In the genomic region with DNA sequence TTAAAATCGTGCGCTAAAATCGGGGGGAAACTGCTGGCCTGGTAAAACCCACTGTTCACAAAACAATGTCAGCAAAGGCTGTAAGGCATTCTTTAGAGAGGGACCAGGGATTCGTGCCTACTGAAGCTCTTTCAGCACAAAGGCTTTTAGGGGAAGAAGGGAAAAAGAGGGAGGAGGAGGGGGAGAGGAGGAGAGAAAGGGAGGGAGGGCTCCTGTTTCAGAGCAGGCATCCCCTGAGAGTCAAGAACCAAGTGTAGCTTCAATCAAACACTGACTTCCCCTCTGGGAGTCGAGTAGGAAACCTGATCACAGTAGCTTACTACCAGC, we compare ENCODE assay signal across 16 cellular contexts. TPM values are rescaled to one million over a fixed set of nuclear protein-coding genes. Genes with fewer than 3 reads are reported as not detected.
A peak's percentile ranks its signal among the peaks of the same experiment; 100 is the strongest.
DNase-seq lines count a peak whose midpoint lies in the region; ATAC-seq and TF ChIP-seq lines count a peak whose summit lies in the region.
"Had no signal": no experiment of that assay in that cellular context is flagged by ENCODE, and none has a peak within 500 bp of the region (broad histone marks: within the 10 kb centered on the region; RNA-seq: fewer than 3 reads in every experiment).

No MANE protein-coding gene starts in this region.

- DNase-seq in NCI-H2107 treated with DMSO at 0.1 percent for 48 hours (lab: John Stamatoyannopoulos, UW; ENCODE audit: unreplicated experiment) (peak; percentile 74), NCI-H2107 (lab: John Stamatoyannopoulos, UW) (no peak), thoracic aorta (ENCODE audit: low spot score) (no peak), AG20443 (ENCODE audit: low spot score) (no peak), AG08395 (ENCODE audit: low spot score) (no peak)
- no peak for DNase-seq in naive thymus-derived CD8-positive, alpha-beta T cell
- DNase-seq: activated CD4-positive, alpha-beta T cell treated with anti-CD3 and anti-CD28 coated beads, Interleukin-2, amount 50 U/mL, for 4 hours; DMS79; left colon; NCI-H345; Peyer's patch; stimulated activated CD4-positive, alpha-beta T cell treated with anti-CD3 and anti-CD28 coated beads, Interleukin-12 subunit alpha, Interleukin-12 subunit beta, amount 100 ng/mL, for 4 hours; T-helper 17 cell had no signal

- H3K27me3 ChIP-seq in iPS-15b (ENCODE audit: control insufficient read depth, insufficient read depth, low read length) (peaks cover 51% of the 10 kb centered on the region), thoracic aorta (replicated peaks; ENCODE audit: insufficient read depth) (no peaks in the 10 kb centered on the region)
- H3K27me3 ChIP-seq: Peyer's patch had no signal

- H3K36me3 Mint-ChIP-seq in naive thymus-derived CD8-positive, alpha-beta T cell: no peaks in the 10 kb centered on the region

- no peaks in the 10 kb centered on the region for H3K9me3 ChIP-seq in iPS-15b (ENCODE audit: control insufficient read depth, insufficient read depth, low read length)
- H3K9me3 ChIP-seq in thoracic aorta: no peaks in the 10 kb centered on the region
- H3K9me3 ChIP-seq: Peyer's patch had no signal

- no peak for ATAC-seq in thoracic aorta (ENCODE audit: insufficient number of reproducible peaks, low FRiP score, low read depth)
- no peak for ATAC-seq in naive thymus-derived CD8-positive, alpha-beta T cell
- ATAC-seq: left colon, T-helper 17 cell had no signal

- peaks cover 0 to 3% (median 0%) of the 10 kb centered on the region in 9 donors for H3K9me3 Mint-ChIP-seq in naive thymus-derived CD8-positive, alpha-beta T cell
- H3K9me3 Mint-ChIP-seq: activated T-helper 1 cell treated with anti-CD3 and anti-CD28 coated beads, Interleukin-12 subunit alpha, Interleukin-12 subunit beta, Interleukin-2, Interleukin-4 antibody, amounts not matched to agents 30 ng/mL and 10 ng/mL and 1 ng/mL, durations not matched to agents 14 hours and 24 hours and 36 hours had no signal

- peak overlapping the region in 5 of 10 donors; percentile 9 to 46 (median 33) for H3K27ac Mint-ChIP-seq in naive thymus-derived CD8-positive, alpha-beta T cell
- H3K27ac Mint-ChIP-seq: activated T-helper 1 cell treated with anti-CD3 and anti-CD28 coated beads, Interleukin-12 subunit alpha, Interleukin-12 subunit beta, Interleukin-2, Interleukin-4 antibody, amounts not matched to agents 30 ng/mL and 10 ng/mL and 1 ng/mL, durations not matched to agents 14 hours and 24 hours and 36 hours; T-helper 17 cell had no signal

- no peaks in the 10 kb centered on the region for H3K27me3 Mint-ChIP-seq in naive thymus-derived CD8-positive, alpha-beta T cell
- H3K27me3 Mint-ChIP-seq: T-helper 17 cell had no signal

- TF ChIP-seq CTCF in VCaP (conservative IDR thresholded peaks at IDR 0.05): no peak
- no peak for TF ChIP-seq CTCF in thoracic aorta (IDR thresholded peaks at IDR 0.05)

- peak overlapping the region in 3 of 10 donors; percentile 49 to 72 (median 58) for H3K4me3 Mint-ChIP-seq in naive thymus-derived CD8-positive, alpha-beta T cell
- H3K4me3 Mint-ChIP-seq: activated T-helper 1 cell treated with anti-CD3 and anti-CD28 coated beads, Interleukin-12 subunit alpha, Interleukin-12 subunit beta, Interleukin-2, Interleukin-4 antibody, amounts not matched to agents 30 ng/mL and 10 ng/mL and 1 ng/mL, durations not matched to agents 14 hours and 24 hours and 36 hours had no signal

- peaks cover 49% of the 10 kb centered on the region for H3K4me1 ChIP-seq in iPS-15b (ENCODE audit: control insufficient read depth, insufficient read depth, low read length)
- H3K4me1 ChIP-seq in thoracic aorta (ENCODE audit: control insufficient read depth in 1 of 2, low read depth in 2 of 2): peaks cover 16 to 72% of the 10 kb centered on the region in 2 donors

- no peak overlapping the region for H3K9ac ChIP-seq in iPS-15b (ENCODE audit: low read depth, low read length)

- POLR2A ChIA-PET in naive thymus-derived CD8-positive, alpha-beta T cell (lab: Charles Lee): interaction anchor here (1.2 kb wide), 1 partner anchor 9 kb away, joined by 7 read pairs; the partner anchor contains the start of gene BCOR

- H3K36me3 ChIP-seq in iPS-15b (ENCODE audit: control insufficient read depth, insufficient read depth, low read length) (no peaks in the 10 kb centered on the region), thoracic aorta (no peaks in the 10 kb centered on the region)
- H3K36me3 ChIP-seq: Peyer's patch had no signal

- H3K4me3 ChIP-seq in iPS-15b (ENCODE audit: low read depth, low read length) (peak overlapping the region; percentile 45), thoracic aorta (peak overlapping the region; percentile 7)
- H3K4me3 ChIP-seq: Peyer's patch had no signal

- peaks cover 23 to 77% (median 72%) of the 10 kb centered on the region in 4 donors for H3K4me1 Mint-ChIP-seq in naive thymus-derived CD8-positive, alpha-beta T cell

- H3K27ac ChIP-seq in VCaP (peak overlapping the region; percentile 82), thoracic aorta (peak overlapping the region in 1 of 2 donors; percentile 63)

RNA-seq across cellular contexts. Expression of gene BCOR, which starts 9.5 kb away (rescaled TPM):
- 10 to 100 TPM; 28.6 to 30.7 TPM for total RNA-seq in thoracic aorta
- 10 to 100 TPM; 31.6 to 35.9 TPM for total RNA-seq in naive thymus-derived CD8-positive, alpha-beta T cell
- polyA plus RNA-seq in naive thymus-derived CD8-positive, alpha-beta T cell: 1 to 10 TPM; 2.5 to 7.7 (median 6.6) TPM
